Comparison of ENCODE assay signal across 1 cellular context in the genomic region with DNA sequence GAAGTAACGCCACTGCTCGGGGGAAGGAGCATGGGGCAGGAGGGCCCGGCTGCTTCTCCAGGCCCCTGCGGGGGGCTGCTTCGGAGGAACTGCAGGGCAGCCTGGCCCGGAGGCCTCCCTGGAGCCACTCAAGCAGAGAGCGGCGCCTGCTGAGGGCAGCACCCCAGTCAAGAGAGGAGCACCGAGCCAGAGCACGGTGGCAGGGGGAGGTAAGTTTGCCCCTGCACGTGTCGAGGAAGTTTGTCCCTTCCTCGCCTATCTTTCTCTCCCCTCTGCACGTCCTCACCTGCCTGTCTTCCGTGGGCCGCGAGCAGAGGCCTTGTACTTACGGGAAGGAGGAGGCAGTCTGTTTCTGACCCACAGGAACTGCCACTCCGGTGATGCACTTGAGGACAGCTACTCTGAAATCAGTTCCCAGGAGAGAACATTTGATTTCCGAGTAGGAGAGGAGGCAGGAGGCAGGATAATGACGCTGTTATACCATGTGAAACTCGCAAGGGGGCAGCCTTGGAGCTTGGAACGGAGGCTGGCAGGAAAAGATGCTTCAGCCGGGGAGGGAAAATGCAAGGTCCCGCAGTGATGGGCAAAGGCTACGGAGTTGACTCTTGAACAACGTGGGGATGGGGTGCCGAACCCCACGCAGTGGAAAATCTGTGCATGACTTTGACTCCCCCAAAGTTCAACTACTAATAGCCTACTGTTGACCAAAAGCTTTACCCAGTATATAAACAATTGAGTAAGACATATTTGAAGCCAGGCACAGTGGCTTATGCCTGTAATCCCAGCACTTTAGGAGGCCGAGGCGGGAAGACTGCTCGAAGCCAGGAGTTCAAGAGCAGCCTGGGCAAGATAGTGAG.
TF ChIP-seq lines count a peak whose summit lies in the region.

No MANE protein-coding gene starts in this region.

TF ChIP-seq in K562, 482 proteins besides CTCF, POLR2A, EP300 and RAD21 (continued from another document and continues in another):
- TF ChIP-seq, protein P1, sequence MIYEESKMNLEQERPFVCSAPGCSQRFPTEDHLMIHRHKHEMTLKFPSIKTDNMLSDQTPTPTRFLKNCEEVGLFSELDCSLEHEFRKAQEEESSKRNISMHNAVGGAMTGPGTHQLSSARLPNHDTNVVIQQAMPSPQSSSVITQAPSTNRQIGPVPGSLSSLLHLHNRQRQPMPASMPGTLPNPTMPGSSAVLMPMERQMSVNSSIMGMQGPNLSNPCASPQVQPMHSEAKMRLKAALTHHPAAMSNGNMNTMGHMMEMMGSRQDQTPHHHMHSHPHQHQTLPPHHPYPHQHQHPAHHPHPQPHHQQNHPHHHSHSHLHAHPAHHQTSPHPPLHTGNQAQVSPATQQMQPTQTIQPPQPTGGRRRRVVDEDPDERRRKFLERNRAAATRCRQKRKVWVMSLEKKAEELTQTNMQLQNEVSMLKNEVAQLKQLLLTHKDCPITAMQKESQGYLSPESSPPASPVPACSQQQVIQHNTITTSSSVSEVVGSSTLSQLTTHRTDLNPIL (CRISPR knock-in tag; IDR thresholded peaks at IDR 0.05) = no peak
- TF ChIP-seq ZSCAN29 (IDR thresholded peaks at IDR 0.05) (no peak), ZNF263 (CRISPR knock-in tag; IDR thresholded peaks at IDR 0.05; ENCODE audit: borderline replicate concordance) (peak; percentile 51), KAT8 (IDR thresholded peaks at IDR 0.05; ENCODE audit: low read depth) (no peak), GABPB1 (CRISPR knock-in tag; IDR thresholded peaks at IDR 0.05) (no peak), NFE2 (IDR thresholded peaks at IDR 0.05; ENCODE audit: low read depth) (no peak), ZNF785 (CRISPR knock-in tag; IDR thresholded peaks at IDR 0.05) (no peak), RBM39 (optimal IDR thresholded peaks at IDR 0.05; ENCODE audit: low read depth, low read length) (peak; percentile 10), ZBED1 (IDR thresholded peaks at IDR 0.05) (no peak), ARID2 (IDR thresholded peaks at IDR 0.05) (peak; percentile 86), ZNF184 (CRISPR knock-in tag; IDR thresholded peaks at IDR 0.05) (no peak), FOSL1 (tag; conservative IDR thresholded peaks at IDR 0.05) (peak; percentile 36; the same call in 1 of the 2 replicates), CEBPB (tag; IDR thresholded peaks at IDR 0.05) (no peak), ATF7 (IDR thresholded peaks at IDR 0.05) (peak; percentile 33; the same call in 1 of the 2 replicates), ZNF589 (CRISPR knock-in tag; IDR thresholded peaks at IDR 0.05; ENCODE audit: low read depth) (no peak), SIN3B (IDR thresholded peaks at IDR 0.05; ENCODE audit: low read depth) (no peak), NFXL1 (CRISPR knock-in tag; IDR thresholded peaks at IDR 0.05) (no peak), MEIS2 (IDR thresholded peaks at IDR 0.05; ENCODE audit: partially characterized antibody) (peak; percentile 27)
- TF ChIP-seq, protein P2, sequence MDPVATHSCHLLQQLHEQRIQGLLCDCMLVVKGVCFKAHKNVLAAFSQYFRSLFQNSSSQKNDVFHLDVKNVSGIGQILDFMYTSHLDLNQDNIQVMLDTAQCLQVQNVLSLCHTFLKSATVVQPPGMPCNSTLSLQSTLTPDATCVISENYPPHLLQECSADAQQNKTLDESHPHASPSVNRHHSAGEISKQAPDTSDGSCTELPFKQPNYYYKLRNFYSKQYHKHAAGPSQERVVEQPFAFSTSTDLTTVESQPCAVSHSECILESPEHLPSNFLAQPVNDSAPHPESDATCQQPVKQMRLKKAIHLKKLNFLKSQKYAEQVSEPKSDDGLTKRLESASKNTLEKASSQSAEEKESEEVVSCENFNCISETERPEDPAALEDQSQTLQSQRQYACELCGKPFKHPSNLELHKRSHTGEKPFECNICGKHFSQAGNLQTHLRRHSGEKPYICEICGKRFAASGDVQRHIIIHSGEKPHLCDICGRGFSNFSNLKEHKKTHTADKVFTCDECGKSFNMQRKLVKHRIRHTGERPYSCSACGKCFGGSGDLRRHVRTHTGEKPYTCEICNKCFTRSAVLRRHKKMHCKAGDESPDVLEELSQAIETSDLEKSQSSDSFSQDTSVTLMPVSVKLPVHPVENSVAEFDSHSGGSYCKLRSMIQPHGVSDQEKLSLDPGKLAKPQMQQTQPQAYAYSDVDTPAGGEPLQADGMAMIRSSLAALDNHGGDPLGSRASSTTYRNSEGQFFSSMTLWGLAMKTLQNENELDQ (CRISPR knock-in tag; IDR thresholded peaks at IDR 0.05; ENCODE audit: borderline replicate concordance) = no peak
- TF ChIP-seq, protein P3, sequence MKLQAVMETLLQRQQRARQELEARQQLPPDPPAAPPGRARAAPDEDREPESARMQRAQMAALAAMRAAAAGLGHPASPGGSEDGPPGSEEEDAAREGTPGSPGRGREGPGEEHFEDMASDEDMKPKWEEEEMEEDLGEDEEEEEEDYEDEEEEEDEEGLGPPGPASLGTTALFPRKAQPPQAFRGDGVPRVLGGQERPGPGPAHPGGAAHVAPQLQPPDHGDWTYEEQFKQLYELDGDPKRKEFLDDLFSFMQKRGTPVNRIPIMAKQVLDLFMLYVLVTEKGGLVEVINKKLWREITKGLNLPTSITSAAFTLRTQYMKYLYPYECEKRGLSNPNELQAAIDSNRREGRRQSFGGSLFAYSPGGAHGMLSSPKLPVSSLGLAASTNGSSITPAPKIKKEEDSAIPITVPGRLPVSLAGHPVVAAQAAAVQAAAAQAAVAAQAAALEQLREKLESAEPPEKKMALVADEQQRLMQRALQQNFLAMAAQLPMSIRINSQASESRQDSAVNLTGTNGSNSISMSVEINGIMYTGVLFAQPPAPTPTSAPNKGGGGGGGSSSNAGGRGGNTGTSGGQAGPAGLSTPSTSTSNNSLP (IDR thresholded peaks at IDR 0.05; ENCODE audit: borderline replicate concordance, low read depth, low read length) = peak; percentile 29; the same call in 1 of the 2 replicates
- TF ChIP-seq, protein P4, sequence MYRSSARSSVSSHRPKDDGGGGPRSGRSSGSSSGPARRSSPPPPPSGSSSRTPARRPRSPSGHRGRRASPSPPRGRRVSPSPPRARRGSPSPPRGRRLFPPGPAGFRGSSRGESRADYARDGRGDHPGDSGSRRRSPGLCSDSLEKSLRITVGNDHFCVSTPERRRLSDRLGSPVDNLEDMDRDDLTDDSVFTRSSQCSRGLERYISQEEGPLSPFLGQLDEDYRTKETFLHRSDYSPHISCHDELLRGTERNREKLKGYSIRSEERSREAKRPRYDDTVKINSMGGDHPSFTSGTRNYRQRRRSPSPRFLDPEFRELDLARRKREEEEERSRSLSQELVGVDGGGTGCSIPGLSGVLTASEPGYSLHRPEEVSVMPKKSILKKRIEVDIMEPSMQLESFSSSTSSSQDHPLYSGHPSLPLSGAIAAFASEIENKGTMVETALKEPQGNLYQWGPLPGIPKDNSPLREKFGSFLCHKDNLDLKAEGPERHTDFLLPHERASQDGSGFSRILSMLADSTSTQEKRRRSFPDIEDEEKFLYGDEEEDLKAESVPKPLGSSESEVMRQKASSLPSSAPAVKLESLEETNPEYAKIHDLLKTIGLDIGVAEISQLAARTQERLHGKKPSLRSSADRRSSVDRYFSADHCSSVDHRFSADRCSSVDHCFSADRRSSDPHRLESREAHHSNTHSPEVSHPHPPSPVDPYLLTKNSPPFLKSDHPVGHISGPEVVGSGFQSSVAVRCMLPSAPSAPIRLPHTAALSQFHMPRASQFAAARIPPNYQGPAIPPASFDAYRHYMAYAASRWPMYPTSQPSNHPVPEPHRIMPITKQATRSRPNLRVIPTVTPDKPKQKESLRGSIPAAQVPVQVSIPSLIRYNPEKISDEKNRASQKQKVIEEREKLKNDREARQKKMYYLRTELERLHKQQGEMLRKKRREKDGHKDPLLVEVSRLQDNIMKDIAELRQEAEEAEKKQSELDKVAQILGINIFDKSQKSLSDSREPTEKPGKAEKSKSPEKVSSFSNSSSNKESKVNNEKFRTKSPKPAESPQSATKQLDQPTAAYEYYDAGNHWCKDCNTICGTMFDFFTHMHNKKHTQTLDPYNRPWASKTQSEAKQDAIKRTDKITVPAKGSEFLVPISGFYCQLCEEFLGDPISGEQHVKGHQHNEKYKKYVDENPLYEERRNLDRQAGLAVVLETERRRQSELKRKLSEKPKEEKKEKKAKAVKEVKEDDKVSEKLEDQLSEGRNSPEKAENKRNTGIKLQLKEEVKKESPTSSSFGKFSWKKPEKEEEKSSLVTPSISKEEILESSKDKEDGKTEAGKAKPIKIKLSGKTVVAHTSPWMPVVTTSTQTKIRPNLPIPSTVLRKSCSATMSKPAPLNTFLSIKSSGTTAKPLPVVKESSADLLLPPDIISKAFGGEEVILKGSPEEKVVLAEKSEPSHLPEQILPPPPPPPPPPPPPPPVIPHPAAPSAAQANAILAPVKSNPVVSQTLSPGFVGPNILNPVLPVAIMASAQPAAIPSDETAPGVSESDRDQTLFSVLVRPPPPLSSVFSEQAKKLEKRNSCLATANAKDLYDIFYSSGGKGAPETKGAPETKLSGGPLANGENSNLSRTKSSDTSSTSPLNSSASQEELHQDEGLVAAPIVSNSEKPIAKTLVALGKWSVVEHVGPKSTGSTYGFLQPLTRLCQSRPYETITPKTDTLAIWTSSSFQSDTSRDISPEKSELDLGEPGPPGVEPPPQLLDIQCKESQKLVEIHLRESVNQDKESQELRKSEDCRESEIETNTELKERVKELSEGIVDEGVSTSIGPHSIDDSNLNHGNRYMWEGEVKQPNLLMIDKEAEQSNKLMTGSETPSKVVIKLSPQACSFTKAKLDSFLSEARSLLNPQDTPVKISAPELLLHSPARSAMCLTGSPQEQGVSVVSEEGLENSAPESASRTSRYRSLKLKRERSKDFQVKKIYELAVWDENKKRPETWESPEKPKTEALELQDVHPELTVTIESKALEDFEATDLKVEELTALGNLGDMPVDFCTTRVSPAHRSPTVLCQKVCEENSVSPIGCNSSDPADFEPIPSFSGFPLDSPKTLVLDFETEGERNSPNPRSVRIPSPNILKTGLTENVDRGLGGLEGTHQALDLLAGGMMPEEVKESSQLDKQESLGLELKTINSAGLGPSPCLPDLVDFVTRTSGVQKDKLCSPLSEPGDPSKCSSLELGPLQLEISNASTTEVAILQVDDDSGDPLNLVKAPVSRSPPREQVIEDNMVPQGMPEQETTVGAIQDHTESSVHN (IDR thresholded peaks at IDR 0.05; ENCODE audit: borderline replicate concordance in 1 of 2, low read depth in 1 of 2) = no peak
- TF ChIP-seq, protein P5, sequence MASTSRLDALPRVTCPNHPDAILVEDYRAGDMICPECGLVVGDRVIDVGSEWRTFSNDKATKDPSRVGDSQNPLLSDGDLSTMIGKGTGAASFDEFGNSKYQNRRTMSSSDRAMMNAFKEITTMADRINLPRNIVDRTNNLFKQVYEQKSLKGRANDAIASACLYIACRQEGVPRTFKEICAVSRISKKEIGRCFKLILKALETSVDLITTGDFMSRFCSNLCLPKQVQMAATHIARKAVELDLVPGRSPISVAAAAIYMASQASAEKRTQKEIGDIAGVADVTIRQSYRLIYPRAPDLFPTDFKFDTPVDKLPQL (IDR thresholded peaks at IDR 0.05; ENCODE audit: extremely low read depth, insufficient read length) = no peak
- TF ChIP-seq, protein P6, sequence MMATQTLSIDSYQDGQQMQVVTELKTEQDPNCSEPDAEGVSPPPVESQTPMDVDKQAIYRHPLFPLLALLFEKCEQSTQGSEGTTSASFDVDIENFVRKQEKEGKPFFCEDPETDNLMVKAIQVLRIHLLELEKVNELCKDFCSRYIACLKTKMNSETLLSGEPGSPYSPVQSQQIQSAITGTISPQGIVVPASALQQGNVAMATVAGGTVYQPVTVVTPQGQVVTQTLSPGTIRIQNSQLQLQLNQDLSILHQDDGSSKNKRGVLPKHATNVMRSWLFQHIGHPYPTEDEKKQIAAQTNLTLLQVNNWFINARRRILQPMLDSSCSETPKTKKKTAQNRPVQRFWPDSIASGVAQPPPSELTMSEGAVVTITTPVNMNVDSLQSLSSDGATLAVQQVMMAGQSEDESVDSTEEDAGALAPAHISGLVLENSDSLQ (IDR thresholded peaks at IDR 0.05) = peak; percentile 31; the same call in 1 of the 2 replicates
- TF ChIP-seq, protein P7, sequence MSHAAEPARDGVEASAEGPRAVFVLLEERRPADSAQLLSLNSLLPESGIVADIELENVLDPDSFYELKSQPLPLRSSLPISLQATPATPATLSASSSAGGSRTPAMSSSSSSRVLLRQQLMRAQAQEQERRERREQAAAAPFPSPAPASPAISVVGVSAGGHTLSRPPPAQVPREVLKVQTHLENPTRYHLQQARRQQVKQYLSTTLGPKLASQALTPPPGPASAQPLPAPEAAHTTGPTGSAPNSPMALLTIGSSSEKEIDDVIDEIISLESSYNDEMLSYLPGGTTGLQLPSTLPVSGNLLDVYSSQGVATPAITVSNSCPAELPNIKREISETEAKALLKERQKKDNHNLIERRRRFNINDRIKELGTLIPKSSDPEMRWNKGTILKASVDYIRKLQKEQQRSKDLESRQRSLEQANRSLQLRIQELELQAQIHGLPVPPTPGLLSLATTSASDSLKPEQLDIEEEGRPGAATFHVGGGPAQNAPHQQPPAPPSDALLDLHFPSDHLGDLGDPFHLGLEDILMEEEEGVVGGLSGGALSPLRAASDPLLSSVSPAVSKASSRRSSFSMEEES (CRISPR knock-in tag; IDR thresholded peaks at IDR 0.05) = no peak
- TF ChIP-seq, protein P8, sequence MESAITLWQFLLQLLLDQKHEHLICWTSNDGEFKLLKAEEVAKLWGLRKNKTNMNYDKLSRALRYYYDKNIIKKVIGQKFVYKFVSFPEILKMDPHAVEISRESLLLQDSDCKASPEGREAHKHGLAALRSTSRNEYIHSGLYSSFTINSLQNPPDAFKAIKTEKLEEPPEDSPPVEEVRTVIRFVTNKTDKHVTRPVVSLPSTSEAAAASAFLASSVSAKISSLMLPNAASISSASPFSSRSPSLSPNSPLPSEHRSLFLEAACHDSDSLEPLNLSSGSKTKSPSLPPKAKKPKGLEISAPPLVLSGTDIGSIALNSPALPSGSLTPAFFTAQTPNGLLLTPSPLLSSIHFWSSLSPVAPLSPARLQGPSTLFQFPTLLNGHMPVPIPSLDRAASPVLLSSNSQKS (CRISPR knock-in tag; IDR thresholded peaks at IDR 0.05) = no peak
- TF ChIP-seq, protein P9, sequence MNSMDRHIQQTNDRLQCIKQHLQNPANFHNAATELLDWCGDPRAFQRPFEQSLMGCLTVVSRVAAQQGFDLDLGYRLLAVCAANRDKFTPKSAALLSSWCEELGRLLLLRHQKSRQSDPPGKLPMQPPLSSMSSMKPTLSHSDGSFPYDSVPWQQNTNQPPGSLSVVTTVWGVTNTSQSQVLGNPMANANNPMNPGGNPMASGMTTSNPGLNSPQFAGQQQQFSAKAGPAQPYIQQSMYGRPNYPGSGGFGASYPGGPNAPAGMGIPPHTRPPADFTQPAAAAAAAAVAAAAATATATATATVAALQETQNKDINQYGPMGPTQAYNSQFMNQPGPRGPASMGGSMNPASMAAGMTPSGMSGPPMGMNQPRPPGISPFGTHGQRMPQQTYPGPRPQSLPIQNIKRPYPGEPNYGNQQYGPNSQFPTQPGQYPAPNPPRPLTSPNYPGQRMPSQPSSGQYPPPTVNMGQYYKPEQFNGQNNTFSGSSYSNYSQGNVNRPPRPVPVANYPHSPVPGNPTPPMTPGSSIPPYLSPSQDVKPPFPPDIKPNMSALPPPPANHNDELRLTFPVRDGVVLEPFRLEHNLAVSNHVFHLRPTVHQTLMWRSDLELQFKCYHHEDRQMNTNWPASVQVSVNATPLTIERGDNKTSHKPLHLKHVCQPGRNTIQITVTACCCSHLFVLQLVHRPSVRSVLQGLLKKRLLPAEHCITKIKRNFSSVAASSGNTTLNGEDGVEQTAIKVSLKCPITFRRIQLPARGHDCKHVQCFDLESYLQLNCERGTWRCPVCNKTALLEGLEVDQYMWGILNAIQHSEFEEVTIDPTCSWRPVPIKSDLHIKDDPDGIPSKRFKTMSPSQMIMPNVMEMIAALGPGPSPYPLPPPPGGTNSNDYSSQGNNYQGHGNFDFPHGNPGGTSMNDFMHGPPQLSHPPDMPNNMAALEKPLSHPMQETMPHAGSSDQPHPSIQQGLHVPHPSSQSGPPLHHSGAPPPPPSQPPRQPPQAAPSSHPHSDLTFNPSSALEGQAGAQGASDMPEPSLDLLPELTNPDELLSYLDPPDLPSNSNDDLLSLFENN (IDR thresholded peaks at IDR 0.05; ENCODE audit: low read depth in 2 of 2, low read length in 2 of 2) = no peak
